ENCODE assay signal across 9 cellular contexts in genomic region chr4:23333556-23333945, GRCh38.
DNase-seq lines count a peak whose midpoint lies in the region; ATAC-seq and TF ChIP-seq lines count a peak whose summit lies in the region.
"Had no signal": no experiment of that assay in that cellular context is flagged by ENCODE, and none has a peak within 500 bp of the region (broad histone marks: within the 10 kb centered on the region; RNA-seq: fewer than 3 reads in every experiment).

No MANE protein-coding gene starts in this region.

- 68 to 81% methylated on average over 5 of the region's 5 CpGs for WGBS in gastroesophageal sphincter (ENCODE audit: low coverage in 1 of 2), 2 donors

- TF ChIP-seq CTCF in natural killer cell (IDR thresholded peaks at IDR 0.05) (no peak), progenitor cell of endocrine pancreas (IDR thresholded peaks at IDR 0.05; ENCODE audit: unreplicated experiment) (no peak), gastroesophageal sphincter (IDR thresholded peaks at IDR 0.05) (no peak)

- peaks cover 3% of the 10 kb centered on the region for H3K9me3 Mint-ChIP-seq in activated CD4-positive, alpha-beta memory T cell treated with anti-CD3 and anti-CD28 coated beads, Interleukin-2, amount 10 ng/mL, durations not matched to agents 7 days and 5 days
- H3K9me3 Mint-ChIP-seq in natural killer cell (peaks cover 6 to 8% of the 10 kb centered on the region in 2 donors), progenitor cell of endocrine pancreas (ENCODE audit: low read depth) (no peaks in the 10 kb centered on the region)

- no peaks in the 10 kb centered on the region for H3K36me3 Mint-ChIP-seq in activated CD4-positive, alpha-beta memory T cell treated with anti-CD3 and anti-CD28 coated beads, Interleukin-2, amount 10 ng/mL, durations not matched to agents 7 days and 5 days (ENCODE audit: low read depth)
- H3K36me3 Mint-ChIP-seq in natural killer cell (peaks cover 9% of the 10 kb centered on the region), progenitor cell of endocrine pancreas (ENCODE audit: insufficient read depth) (no peaks in the 10 kb centered on the region)

- H3K4me1 ChIP-seq in gastroesophageal sphincter (peaks cover 0 to 8% (median 0%) of the 10 kb centered on the region in 3 donors), HAP-1 (no peaks in the 10 kb centered on the region; the same call in none of the 2 replicates)

- no peak for TF ChIP-seq POLR2A in gastroesophageal sphincter (IDR thresholded peaks at IDR 0.05)

- intact Hi-C loops in natural killer cell (cut with micrococcal nuclease): no loop called here

- no peak for TF ChIP-seq EP300 in gastroesophageal sphincter (IDR thresholded peaks at IDR 0.05)

- no peaks in the 10 kb centered on the region for H3K36me3 ChIP-seq in gastroesophageal sphincter
- no peaks in the 10 kb centered on the region for H3K36me3 ChIP-seq in HAP-1 (replicated peaks)

- ATAC-seq in HG03280 (IDR thresholded peaks at IDR 0.05; ENCODE audit: unreplicated experiment) (peak; percentile 13), natural killer cell (peak in 2 of 3 donors; percentile 9 to 14), gastroesophageal sphincter (no peak)

- peaks cover 22% of the 10 kb centered on the region for H3K4me1 Mint-ChIP-seq in activated CD4-positive, alpha-beta memory T cell treated with anti-CD3 and anti-CD28 coated beads, Interleukin-2, amount 10 ng/mL, durations not matched to agents 7 days and 5 days
- peaks cover 0 to 7% of the 10 kb centered on the region in 2 donors for H3K4me1 Mint-ChIP-seq in natural killer cell
- peaks cover 3% of the 10 kb centered on the region for H3K4me1 Mint-ChIP-seq in progenitor cell of endocrine pancreas (ENCODE audit: low read depth)
- H3K4me1 Mint-ChIP-seq: B cell had no signal

- no peaks in the 10 kb centered on the region for H3K9me3 ChIP-seq in gastroesophageal sphincter
- H3K9me3 ChIP-seq in HAP-1: no peaks in the 10 kb centered on the region

- H3K27me3 Mint-ChIP-seq in activated CD4-positive, alpha-beta memory T cell treated with anti-CD3 and anti-CD28 coated beads, Interleukin-2, amount 10 ng/mL, durations not matched to agents 7 days and 5 days: peaks cover 2% of the 10 kb centered on the region
- H3K27me3 Mint-ChIP-seq in natural killer cell (ENCODE audit: low read depth in 2 of 2) (no peaks in the 10 kb centered on the region), progenitor cell of endocrine pancreas (no peaks in the 10 kb centered on the region)
- H3K27me3 Mint-ChIP-seq: B cell had no signal

- H3K27ac ChIP-seq in gastroesophageal sphincter: no peak overlapping the region

- H3K27ac Mint-ChIP-seq in activated CD4-positive, alpha-beta memory T cell treated with anti-CD3 and anti-CD28 coated beads, Interleukin-2, amount 10 ng/mL, durations not matched to agents 7 days and 5 days: peak overlapping the region; percentile 89
- H3K27ac Mint-ChIP-seq in natural killer cell: no peak overlapping the region
- no peak overlapping the region for H3K27ac Mint-ChIP-seq in progenitor cell of endocrine pancreas
- H3K27ac Mint-ChIP-seq: B cell had no signal

- no peak overlapping the region for H3K4me3 Mint-ChIP-seq in activated CD4-positive, alpha-beta memory T cell treated with anti-CD3 and anti-CD28 coated beads, Interleukin-2, amount 10 ng/mL, durations not matched to agents 7 days and 5 days
- H3K4me3 Mint-ChIP-seq in natural killer cell (no peak overlapping the region), progenitor cell of endocrine pancreas (ENCODE audit: low read depth) (no peak overlapping the region)
- H3K4me3 Mint-ChIP-seq: B cell had no signal

- POLR2A ChIA-PET in activated CD4-positive, alpha-beta memory T cell treated with anti-CD3 and anti-CD28 coated beads, Interleukin-2, amount 10 ng/mL, durations not matched to agents 7 days and 5 days (lab: Charles Lee): no interaction called here

- H3K4me3 ChIP-seq in gastroesophageal sphincter: no peak overlapping the region
- no peak overlapping the region for H3K4me3 ChIP-seq in HAP-1

- CTCF ChIA-PET in activated CD4-positive, alpha-beta memory T cell treated with anti-CD3 and anti-CD28 coated beads, Interleukin-2, amount 10 ng/mL, durations not matched to agents 7 days and 5 days (lab: Charles Lee): no interaction called here

- H3K27me3 ChIP-seq in gastroesophageal sphincter (no peaks in the 10 kb centered on the region), HAP-1 (ENCODE audit: low read depth) (no peaks in the 10 kb centered on the region; the same call in 1 of the 2 replicates)

- in situ Hi-C loops in HAP-1 (cut with MboI; ENCODE audit: low sequenced_read_pairs): no loop called here

- DNase-seq in SIG-M5 treated with dmso at 0.1 percent for 504 hours (lab: John Stamatoyannopoulos, UW; ENCODE audit: unreplicated experiment) (peak; percentile 54), SIG-M5 (lab: John Stamatoyannopoulos, UW) (no peak), natural killer cell (no peak), progenitor cell of endocrine pancreas (ENCODE audit: low spot score, unreplicated experiment) (no peak), HAP-1 (ENCODE audit: low spot score in 2 of 2) (no peak)
- DNase-seq in activated CD4-positive, alpha-beta memory T cell treated with anti-CD3 and anti-CD28 coated beads, Interleukin-2, amount 10 ng/mL, durations not matched to agents 7 days and 5 days: no peak
